Comparison of ENCODE assay signal across 15 cellular contexts in the genomic region with DNA sequence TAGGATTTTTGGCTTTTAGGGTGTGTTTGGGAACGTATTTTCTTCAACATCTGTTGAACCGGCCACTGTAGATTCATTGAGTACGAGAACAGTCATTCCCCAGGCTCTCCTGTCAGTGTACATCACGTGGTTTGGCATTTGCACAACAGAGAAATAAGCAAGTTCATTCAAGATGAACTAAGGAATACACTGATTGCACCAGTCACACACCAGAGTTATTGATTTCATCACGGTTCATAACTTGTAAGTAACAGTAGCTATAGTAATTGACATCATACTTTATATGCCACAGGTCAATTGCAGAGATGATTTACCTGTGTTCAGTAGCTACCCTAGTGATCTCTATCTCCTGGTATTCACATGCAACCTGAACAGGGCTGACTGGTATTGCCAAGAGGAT.
A peak's percentile ranks its signal among the peaks of the same experiment; 100 is the strongest.
DNase-seq lines count a peak whose midpoint lies in the region; ATAC-seq and TF ChIP-seq lines count a peak whose summit lies in the region.
"Had no signal": no experiment of that assay in that cellular context is flagged by ENCODE, and none has a peak within 500 bp of the region (broad histone marks: within the 10 kb centered on the region; RNA-seq: fewer than 3 reads in every experiment).

No MANE protein-coding gene starts in this region.

- intact Hi-C loops in MCF 10A (cut with micrococcal nuclease) (no loop called here), breast epithelium (cut with DNase I; ENCODE audit: low total_unique reads) (no loop called here), CD14-positive monocyte (cut with micrococcal nuclease) (no loop called here), posterior cingulate gyrus (cut with DNase I) (loop anchor here (10.0 kb wide), 1 partner anchor 210 kb away; no protein-coding TSS in a partner anchor)

- no peak overlapping the region for H3K4me3 ChIP-seq in breast epithelium
- no peak overlapping the region for H3K4me3 ChIP-seq in epithelial cell of esophagus (ENCODE audit: low read length)
- H3K4me3 ChIP-seq: BLaER1, GM23338 had no signal

- H3K4me1 ChIP-seq in breast epithelium: no peaks in the 10 kb centered on the region
- peaks cover 6% of the 10 kb centered on the region for H3K4me1 ChIP-seq in foreskin keratinocyte
- H3K4me1 ChIP-seq: BLaER1 had no signal

- H3K36me3 Mint-ChIP-seq in MCF 10A (ENCODE audit: insufficient read depth, unreplicated experiment) (no peaks in the 10 kb centered on the region), CD14-positive monocyte (peaks cover 0 to 1% of the 10 kb centered on the region in 2 donors)
- H3K36me3 Mint-ChIP-seq: CD4-positive, CD25-positive, alpha-beta regulatory T cell had no signal

- peak; percentile 49 for DNase-seq in MCF 10A (ENCODE audit: unreplicated experiment)
- no peak for DNase-seq in breast epithelium (ENCODE audit: low spot score in 2 of 2)
- peak; percentile 91 for DNase-seq in epithelial cell of esophagus (ENCODE audit: low read depth)
- peak; percentile 74 to 81 for DNase-seq in foreskin keratinocyte
- no peak for DNase-seq in CD14-positive monocyte (ENCODE audit: low spot score)
- DNase-seq in posterior cingulate gyrus: no peak
- DNase-seq: AML-193; CD4-positive, CD25-positive, alpha-beta regulatory T cell; DMS53; GF-D8; H7 had no signal

- TF ChIP-seq CTCF in MCF 10A (IDR thresholded peaks at IDR 0.05; ENCODE audit: unreplicated experiment) (no peak), breast epithelium (IDR thresholded peaks at IDR 0.05) (no peak), epithelial cell of esophagus (IDR thresholded peaks at IDR 0.05; ENCODE audit: insufficient read depth, low read depth, low read length, missing control alignments) (no peak), foreskin keratinocyte (conservative IDR thresholded peaks at IDR 0.05) (no peak), CD14-positive monocyte (IDR thresholded peaks at IDR 0.05) (no peak)

- POLR2A ChIA-PET in MCF 10A (lab: Yijun Ruan, JAX): interaction anchor here (0.6 to 1.3 kb wide), 9 partner anchors 11 to 333 kb away, joined by 3 to 5 read pairs (median 4); no protein-coding TSS in a partner anchor

- H3K9me3 Mint-ChIP-seq in MCF 10A (ENCODE audit: unreplicated experiment): no peaks in the 10 kb centered on the region
- H3K9me3 Mint-ChIP-seq in CD14-positive monocyte: peaks cover 0 to 3% (median 0%) of the 10 kb centered on the region in 7 donors
- H3K9me3 Mint-ChIP-seq: GM23338 had no signal

- CTCF ChIA-PET in MCF 10A (lab: Yijun Ruan, JAX): interaction anchor here (0.9 to 2.5 kb wide), 3 partner anchors 15 to 274 kb away, joined by 3 to 7 read pairs (median 3); no protein-coding TSS in a partner anchor

- ATAC-seq in foreskin keratinocyte (no peak), GM19397 (IDR thresholded peaks at IDR 0.05; ENCODE audit: unreplicated experiment) (no peak)
- ATAC-seq: GM23338 had no signal

- H3K27ac ChIP-seq in breast epithelium (no peak overlapping the region), foreskin keratinocyte (no peak overlapping the region)
- H3K27ac ChIP-seq: 22Rv1, BLaER1 had no signal

- H3K27me3 ChIP-seq in breast epithelium: no peaks in the 10 kb centered on the region
- peaks cover 5% of the 10 kb centered on the region for H3K27me3 ChIP-seq in foreskin keratinocyte
- H3K27me3 ChIP-seq: BLaER1 had no signal

- H3K36me3 ChIP-seq in breast epithelium: no peaks in the 10 kb centered on the region
- H3K36me3 ChIP-seq: BLaER1 had no signal

- H3K27ac Mint-ChIP-seq in MCF 10A (ENCODE audit: low read depth, unreplicated experiment) (no peak overlapping the region), CD14-positive monocyte (no peak overlapping the region)
- H3K27ac Mint-ChIP-seq: CD4-positive, CD25-positive, alpha-beta regulatory T cell; GM23338 had no signal

- no TSS peak for BruUV-seq in MCF 10A (replicated peaks; lab: Mats Ljungman, UMichigan)

- no peaks in the 10 kb centered on the region for H3K4me1 Mint-ChIP-seq in MCF 10A (ENCODE audit: insufficient read depth, unreplicated experiment)
- peaks cover 20% of the 10 kb centered on the region for H3K4me1 Mint-ChIP-seq in CD14-positive monocyte
- H3K4me1 Mint-ChIP-seq: CD4-positive, CD25-positive, alpha-beta regulatory T cell had no signal

- H3K9me3 ChIP-seq in breast epithelium: no peaks in the 10 kb centered on the region
- H3K9me3 ChIP-seq: BLaER1 had no signal

- no peak for TF ChIP-seq POLR2A in breast epithelium (IDR thresholded peaks at IDR 0.05)

- H3K4me3 Mint-ChIP-seq in MCF 10A (ENCODE audit: unreplicated experiment) (no peak overlapping the region), CD14-positive monocyte (no peak overlapping the region)
- H3K4me3 Mint-ChIP-seq: CD4-positive, CD25-positive, alpha-beta regulatory T cell; GM23338 had no signal

- no peaks in the 10 kb centered on the region for H3K27me3 Mint-ChIP-seq in MCF 10A (ENCODE audit: insufficient read depth, unreplicated experiment)
- peaks cover 0 to 1% (median 0%) of the 10 kb centered on the region in 3 donors for H3K27me3 Mint-ChIP-seq in CD14-positive monocyte (ENCODE audit: low read depth in 3 of 3)

Comparison
In these comparisons a context has a peak if more than half of its experiments do, and no peak if none do; other contexts are left out.
1. DNase-seq: peak in MCF 10A (single experiment), epithelial cell of esophagus (single experiment) and foreskin keratinocyte (2 of 2); none in breast epithelium (0 of 2), CD14-positive monocyte (single experiment) and posterior cingulate gyrus (0 of 10).